Comparison of ENCODE assay signal across 24 cellular contexts in the genomic region with DNA sequence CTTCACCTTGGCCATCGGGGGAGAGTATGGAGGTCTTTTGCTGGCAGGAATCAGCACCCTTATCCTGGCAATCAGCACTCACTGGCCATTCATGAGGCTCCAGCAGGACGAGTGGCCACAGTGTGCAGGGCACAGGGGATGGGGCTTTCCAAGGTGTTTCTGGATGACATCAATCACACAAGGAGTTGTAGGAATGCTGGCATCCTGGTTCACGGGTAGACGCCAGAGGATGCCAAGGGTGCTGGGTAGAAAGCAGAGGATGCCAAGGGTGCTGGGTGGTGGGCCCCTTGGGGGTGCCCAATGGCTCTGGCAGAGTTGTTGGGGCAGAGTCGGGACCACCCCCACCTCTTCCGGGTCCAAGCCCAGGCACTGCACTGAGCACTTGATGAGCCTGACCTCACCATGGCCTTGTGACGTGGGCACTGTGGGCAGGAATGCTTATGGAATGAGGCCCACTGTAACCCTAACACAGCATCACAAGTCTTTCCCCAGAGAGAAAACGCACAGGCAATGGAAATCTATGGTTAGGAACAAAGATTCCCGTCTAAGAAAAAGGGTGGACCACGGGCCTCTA. TPM values are rescaled to one million over a fixed set of nuclear protein-coding genes. Genes with fewer than 3 reads are reported as not detected.
DNase-seq lines count a peak whose midpoint lies in the region; ATAC-seq and TF ChIP-seq lines count a peak whose summit lies in the region.
"Had no signal": no experiment of that assay in that cellular context is flagged by ENCODE, and none has a peak within 500 bp of the region (broad histone marks: within the 10 kb centered on the region; RNA-seq: fewer than 3 reads in every experiment).

No MANE protein-coding gene starts in this region.

- H3K4me1 Mint-ChIP-seq in central memory CD8-positive, alpha-beta T cell: no peaks in the 10 kb centered on the region
- no peaks in the 10 kb centered on the region for H3K4me1 Mint-ChIP-seq in natural killer cell treated with Interleukin-12 subunit alpha and Interleukin-12 subunit beta and Interleukin-15 and Interleukin-18, amount 100 ng/mL, for 72 hours (ENCODE audit: low read depth in 2 of 2)
- H3K4me1 Mint-ChIP-seq: CD4-positive, alpha-beta memory T cell had no signal

- H3K27ac Mint-ChIP-seq in central memory CD8-positive, alpha-beta T cell (ENCODE audit: low read depth): peak overlapping the region; percentile 50
- H3K27ac Mint-ChIP-seq in natural killer cell treated with Interleukin-12 subunit alpha and Interleukin-12 subunit beta and Interleukin-15 and Interleukin-18, amount 100 ng/mL, for 72 hours: no peak overlapping the region
- H3K27ac Mint-ChIP-seq: HFFc6 had no signal

- H3K9me3 ChIP-seq in right atrium auricular region (peaks cover 4 to 11% of the 10 kb centered on the region in 2 donors), upper lobe of right lung (no peaks in the 10 kb centered on the region), gastroesophageal sphincter (peaks cover 0 to 6% (median 0%) of the 10 kb centered on the region in 3 donors)
- H3K9me3 ChIP-seq: Peyer's patch had no signal

- ATAC-seq in left ventricle myocardium superior (peak; percentile 5), upper lobe of right lung (peak; percentile 14), gastroesophageal sphincter (no peak)
- no peak for ATAC-seq in central memory CD8-positive, alpha-beta T cell (replicated peaks; ENCODE audit: extremely low read depth, poor library complexity, severe bottlenecking)
- peak in 1 of 2 donors; percentile 43 for ATAC-seq in natural killer cell treated with Interleukin-12 subunit alpha and Interleukin-12 subunit beta and Interleukin-15 and Interleukin-18, amount 100 ng/mL, for 72 hours
- ATAC-seq: A549, GM12878, K562 had no signal

- 70 to 78% methylated on average over 3 to 4 of the region's 10 CpGs for WGBS in gastroesophageal sphincter (ENCODE audit: low coverage in 1 of 2), 2 donors

- no peak overlapping the region for H3K4me3 ChIP-seq in right atrium auricular region
- no peak overlapping the region for H3K4me3 ChIP-seq in upper lobe of right lung
- no peak overlapping the region for H3K4me3 ChIP-seq in gastroesophageal sphincter
- H3K4me3 ChIP-seq: A549, GM12878, GM23248, K562, MG63, Peyer's patch had no signal

- TF ChIP-seq EP300 in gastroesophageal sphincter (IDR thresholded peaks at IDR 0.05): no peak

- H3K27me3 Mint-ChIP-seq in central memory CD8-positive, alpha-beta T cell: no peaks in the 10 kb centered on the region
- no peaks in the 10 kb centered on the region for H3K27me3 Mint-ChIP-seq in natural killer cell treated with Interleukin-12 subunit alpha and Interleukin-12 subunit beta and Interleukin-15 and Interleukin-18, amount 100 ng/mL, for 72 hours
- H3K27me3 Mint-ChIP-seq: CD4-positive, alpha-beta memory T cell had no signal

- intact Hi-C loops in left ventricle myocardium superior (cut with micrococcal nuclease): no loop called here
- intact Hi-C loops in upper lobe of right lung (cut with DNase I): no loop called here

- DNase-seq in left ventricle myocardium superior (no peak), right atrium auricular region (ENCODE audit: low spot score) (no peak), upper lobe of right lung (peak; percentile 49), Ammon's horn (ENCODE audit: low spot score) (no peak), germinal center (ENCODE audit: low spot score) (no peak)
- no peak for DNase-seq in central memory CD8-positive, alpha-beta T cell (ENCODE audit: low spot score in 2 of 2)
- DNase-seq in natural killer cell treated with Interleukin-12 subunit alpha and Interleukin-12 subunit beta and Interleukin-15 and Interleukin-18, amount 100 ng/mL, for 72 hours (ENCODE audit: low spot score): peak; percentile 44
- DNase-seq: CD4-positive, alpha-beta memory T cell; DMS79 treated with DMSO at 0.1 percent for 48 hours; GM23248; H9; HFFc6; MG63; NCI-H1048; NCI-H1417 treated with DMSO at 0.1 percent for 48 hours; NCI-H187; NCI-H446; NCI-H526; Peyer's patch had no signal

- H3K36me3 Mint-ChIP-seq in central memory CD8-positive, alpha-beta T cell (ENCODE audit: insufficient read depth): no peaks in the 10 kb centered on the region
- peaks cover under 1% of the 10 kb centered on the region for H3K36me3 Mint-ChIP-seq in natural killer cell treated with Interleukin-12 subunit alpha and Interleukin-12 subunit beta and Interleukin-15 and Interleukin-18, amount 100 ng/mL, for 72 hours

- no peak for TF ChIP-seq POLR2A in gastroesophageal sphincter (IDR thresholded peaks at IDR 0.05)

- no peak overlapping the region for H3K4me3 Mint-ChIP-seq in central memory CD8-positive, alpha-beta T cell
- H3K4me3 Mint-ChIP-seq in natural killer cell treated with Interleukin-12 subunit alpha and Interleukin-12 subunit beta and Interleukin-15 and Interleukin-18, amount 100 ng/mL, for 72 hours: no peak overlapping the region
- H3K4me3 Mint-ChIP-seq: CD4-positive, alpha-beta memory T cell; H9; HFFc6 had no signal

- H3K27me3 ChIP-seq in right atrium auricular region (no peaks in the 10 kb centered on the region), upper lobe of right lung (no peaks in the 10 kb centered on the region), gastroesophageal sphincter (no peaks in the 10 kb centered on the region)
- H3K27me3 ChIP-seq: MG63, Peyer's patch had no signal

- no peaks in the 10 kb centered on the region for H3K36me3 ChIP-seq in right atrium auricular region
- no peaks in the 10 kb centered on the region for H3K36me3 ChIP-seq in upper lobe of right lung
- H3K36me3 ChIP-seq in gastroesophageal sphincter: no peaks in the 10 kb centered on the region
- H3K36me3 ChIP-seq: Peyer's patch had no signal

- no peak for TF ChIP-seq CTCF in right atrium auricular region (IDR thresholded peaks at IDR 0.05)
- TF ChIP-seq CTCF in upper lobe of right lung (IDR thresholded peaks at IDR 0.05): no peak
- TF ChIP-seq CTCF in gastroesophageal sphincter (IDR thresholded peaks at IDR 0.05): no peak

- H3K27ac ChIP-seq in right atrium auricular region: no peak overlapping the region
- H3K27ac ChIP-seq in upper lobe of right lung: no peak overlapping the region
- no peak overlapping the region for H3K27ac ChIP-seq in gastroesophageal sphincter
- H3K27ac ChIP-seq: A549, GM23248, Peyer's patch had no signal

- H3K9me3 Mint-ChIP-seq in central memory CD8-positive, alpha-beta T cell: peaks cover under 1% of the 10 kb centered on the region
- peaks cover under 1% of the 10 kb centered on the region for H3K9me3 Mint-ChIP-seq in natural killer cell treated with Interleukin-12 subunit alpha and Interleukin-12 subunit beta and Interleukin-15 and Interleukin-18, amount 100 ng/mL, for 72 hours

- H3K4me1 ChIP-seq in right atrium auricular region: no peaks in the 10 kb centered on the region
- H3K4me1 ChIP-seq in upper lobe of right lung: no peaks in the 10 kb centered on the region
- H3K4me1 ChIP-seq in gastroesophageal sphincter: no peaks in the 10 kb centered on the region
- H3K4me1 ChIP-seq: A549, Caco-2, Peyer's patch had no signal

RNA-seq across cellular contexts. Expression of gene CEL, which starts 29.1 kb away (rescaled TPM):
- total RNA-seq in left ventricle myocardium superior (7.2 TPM), right atrium auricular region (1 to 10 TPM in 1 of 2 donors, under 1 TPM in 1; 0.94 to 1.9 TPM), upper lobe of right lung (0.75 TPM), gastroesophageal sphincter (under 1 TPM in 3 of 4 donors, not detected in 1; 0.35 to 0.81 (median 0.62) TPM)
- total RNA-seq in natural killer cell treated with Interleukin-12 subunit alpha and Interleukin-12 subunit beta and Interleukin-15 and Interleukin-18, amount 100 ng/mL, for 72 hours: 1 to 10 TPM in 1 of 2 donors, under 1 TPM in 1; 0.95 to 2.1 TPM

RNA-seq across cellular contexts. Expression of gene RALGDS, which starts 30.2 kb away (rescaled TPM):
- total RNA-seq in left ventricle myocardium superior (33.1 TPM), right atrium auricular region (10 to 100 TPM; 26.7 to 30.1 TPM), upper lobe of right lung (66.3 TPM), gastroesophageal sphincter (10 to 100 TPM; 44.8 to 53.0 (median 49.8) TPM)
- total RNA-seq in natural killer cell treated with Interleukin-12 subunit alpha and Interleukin-12 subunit beta and Interleukin-15 and Interleukin-18, amount 100 ng/mL, for 72 hours: 100 to 1,000 TPM; 138 to 159 TPM

Comparison
In these comparisons a context has a peak if more than half of its experiments do, and no peak if none do; other contexts are left out.
1. ATAC-seq: peak in left ventricle myocardium superior (single experiment) and upper lobe of right lung (single experiment); none in central memory CD8-positive, alpha-beta T cell (single experiment) and gastroesophageal sphincter (single experiment).
2. DNase-seq: peak in natural killer cell treated with Interleukin-12 subunit alpha and Interleukin-12 subunit beta and Interleukin-15 and Interleukin-18, amount 100 ng/mL, for 72 hours (single experiment) and upper lobe of right lung (single experiment); none in left ventricle myocardium superior (single experiment), right atrium auricular region (single experiment), central memory CD8-positive, alpha-beta T cell (0 of 2), Ammon's horn (single experiment) and germinal center (single experiment).